20 cellular contexts compared by ENCODE assay signal in genomic region chr12:104503191-104503590, GRCh38.
"Had no signal": no experiment of that assay in that cellular context is flagged by ENCODE, and none has a peak within 500 bp of the region (broad histone marks: within the 10 kb centered on the region; RNA-seq: fewer than 3 reads in every experiment).

No MANE protein-coding gene starts in this region.

- H3K27ac Mint-ChIP-seq: activated B cell treated with CpG ODN at 0.5 μM for 24 hours; activated naive CD8-positive, alpha-beta T cell treated with anti-CD3 and anti-CD28 coated beads for 36 hours; dendritic cell treated with granulocyte-macrophage colony-stimulating factor and Interleukin-4, amounts not matched to agents 40 ng/mL and 50 ng/mL, for 4 days had no signal

- ATAC-seq: activated T-cell treated with anti-CD3 and anti-CD28 coated beads, Interleukin-2, amount 50 U/mL, for 4 hours; foreskin keratinocyte; mucosa of descending colon; naive thymus-derived CD8-positive, alpha-beta T cell; stimulated activated naive CD8-positive, alpha-beta T cell treated with anti-CD3 and anti-CD28 coated beads, Interleukin-15, amount 100 ng/mL, for 72 hours had no signal

- H3K9me3 ChIP-seq: left ventricle myocardium inferior, mucosa of descending colon, right atrium auricular region, testis, upper lobe of left lung had no signal

- DNase-seq: activated B cell treated with CpG ODN at 0.5 μM for 24 hours; activated CD4-positive, alpha-beta T cell treated with anti-CD3 and anti-CD28 coated beads for 48 hours; activated gamma-delta T cell treated with Interleukin-2 at 50 U/mL for 16 hours; activated naive CD8-positive, alpha-beta T cell treated with anti-CD3 and anti-CD28 coated beads for 36 hours; activated T-cell treated with anti-CD3 and anti-CD28 coated beads, Interleukin-2, amount 50 U/mL, for 4 hours; anterior cingulate cortex; effector memory CD4-positive, alpha-beta T cell; foreskin keratinocyte; glutamatergic neuron; hypothalamus; left ventricle myocardium inferior; mucosa of descending colon; naive thymus-derived CD8-positive, alpha-beta T cell; posterior cingulate gyrus; stimulated activated CD4-positive, alpha-beta T cell treated with anti-CD3 and anti-CD28 coated beads, Interleukin-2, amount 100 ng/mL, for 48 hours; stimulated activated naive CD8-positive, alpha-beta T cell treated with anti-CD3 and anti-CD28 coated beads, Interleukin-15, amount 100 ng/mL, for 72 hours; testis; upper lobe of left lung had no signal

- H3K4me3 Mint-ChIP-seq: activated B cell treated with CpG ODN at 0.5 μM for 24 hours; activated naive CD8-positive, alpha-beta T cell treated with anti-CD3 and anti-CD28 coated beads for 36 hours; activated T-cell treated with anti-CD3 and anti-CD28 coated beads, Interleukin-2, amount 50 U/mL, for 4 hours; dendritic cell treated with granulocyte-macrophage colony-stimulating factor and Interleukin-4, amounts not matched to agents 40 ng/mL and 50 ng/mL, for 4 days; stimulated activated naive CD8-positive, alpha-beta T cell treated with anti-CD3 and anti-CD28 coated beads, Interleukin-15, amount 100 ng/mL, for 72 hours had no signal

- H3K9me3 Mint-ChIP-seq: activated B cell treated with CpG ODN at 0.5 μM for 24 hours; activated naive CD8-positive, alpha-beta T cell treated with anti-CD3 and anti-CD28 coated beads for 36 hours; activated T-cell treated with anti-CD3 and anti-CD28 coated beads, Interleukin-2, amount 50 U/mL, for 4 hours; dendritic cell treated with granulocyte-macrophage colony-stimulating factor and Interleukin-4, amounts not matched to agents 40 ng/mL and 50 ng/mL, for 4 days; naive thymus-derived CD8-positive, alpha-beta T cell had no signal

- H3K27ac ChIP-seq: foreskin keratinocyte, left ventricle myocardium inferior, right atrium auricular region, testis, upper lobe of left lung had no signal

- H3K4me3 ChIP-seq: left ventricle myocardium inferior, mucosa of descending colon, right atrium auricular region, testis, upper lobe of left lung had no signal

- H3K36me3 ChIP-seq: left ventricle myocardium inferior, right atrium auricular region, upper lobe of left lung had no signal

- H3K4me1 ChIP-seq: foreskin keratinocyte, testis had no signal

- H3K27me3 Mint-ChIP-seq: activated B cell treated with CpG ODN at 0.5 μM for 24 hours; dendritic cell treated with granulocyte-macrophage colony-stimulating factor and Interleukin-4, amounts not matched to agents 40 ng/mL and 50 ng/mL, for 4 days; naive thymus-derived CD8-positive, alpha-beta T cell; stimulated activated naive CD8-positive, alpha-beta T cell treated with anti-CD3 and anti-CD28 coated beads, Interleukin-15, amount 100 ng/mL, for 72 hours had no signal

- H3K27me3 ChIP-seq: foreskin keratinocyte, right atrium auricular region, testis, upper lobe of left lung had no signal
